10 cellular contexts compared by ENCODE assay signal in genomic region chr19:29831041-29831548, GRCh38. TPM values are rescaled to one million over a fixed set of nuclear protein-coding genes. Genes with fewer than 3 reads are reported as not detected.
DNase-seq lines count a peak whose midpoint lies in the region; ATAC-seq, FAIRE-seq and TF ChIP-seq lines count a peak whose summit lies in the region.
"Had no signal": no experiment of that assay in that cellular context is flagged by ENCODE, and none has a peak within 500 bp of the region (broad histone marks: within the 10 kb centered on the region; RNA-seq: fewer than 3 reads in every experiment).

No MANE protein-coding gene starts in this region.

- BruUV-seq in GM12878 (replicated peaks; lab: Mats Ljungman, UMichigan) (no TSS peak), OCI-LY7 (replicated peaks; lab: Mats Ljungman, UMichigan) (no TSS peak)

- SMC1A ChIA-PET in GM12878 (lab: Charles Lee; ENCODE audit: uncharacterized antibody, unreplicated experiment): no interaction called here

- H3K36me3 ChIP-seq in GM12878 (ENCODE audit: control insufficient read depth in 2 of 2, insufficient read depth in 2 of 2, low read length in 1 of 2) (no peaks in the 10 kb centered on the region), pancreas (no peaks in the 10 kb centered on the region), MM.1S (replicated peaks; ENCODE audit: insufficient read depth, low read length) (no peaks in the 10 kb centered on the region), OCI-LY7 (ENCODE audit: insufficient read depth, low read length) (0 out of 2 replicates have a peak, but pooled peaks cover 3% of the 10 kb centered on the region)
- H3K36me3 ChIP-seq: HAP-1 had no signal

- TF ChIP-seq POLR2A in GM12878 (IDR thresholded peaks at IDR 0.05; ENCODE audit: low read depth, low read length): no peak

- peak; percentile 37 for DNase-seq in GM20000 (ENCODE audit: low spot score)
- DNase-seq in activated CD4-positive, CD25-positive, alpha-beta regulatory T cell treated with anti-CD3 and anti-CD28 coated beads, Interleukin-2, amount 50 U/mL, for 72 hours: peak; percentile 50
- DNase-seq in GM12878 (ENCODE audit: low read depth, low spot score): no peak
- DNase-seq in stimulated activated CD4-positive, alpha-beta T cell treated with anti-CD3 and anti-CD28 coated beads, Interleukin-15, amount 100 ng/mL, for 48 hours (ENCODE audit: low read depth in 2 of 2): peak; percentile 49 to 61
- no peak for DNase-seq in HCEC 1CT
- DNase-seq in pancreas: no peak
- DNase-seq in MM.1S: no peak
- DNase-seq in OCI-LY7 (ENCODE audit: low spot score): no peak
- DNase-seq: substantia nigra had no signal

- 16% methylated on average over 12 of the region's 12 CpGs for WGBS in GM12878 (ENCODE audit: insufficient coverage, insufficient replicate concordance, low lambda C conversion rate, missing lambda C conversion rate)
- WGBS in pancreas, 2 donors: 55% methylated on average over 12 of the region's 12 CpGs

- H3K9me2 ChIP-seq in MM.1S (replicated peaks; ENCODE audit: insufficient read depth, low read length) (no peaks in the 10 kb centered on the region), OCI-LY7 (ENCODE audit: insufficient read depth, low read length) (no peaks in the 10 kb centered on the region)

- no peak for TF ChIP-seq CTCF in GM20000 (IDR thresholded peaks at IDR 0.05; ENCODE audit: extremely low read depth, missing control alignments)
- TF ChIP-seq CTCF in GM12878 (IDR thresholded peaks at IDR 0.05 in 2 of 3, conservative IDR thresholded peaks at IDR 0.05 in 1 of 3; ENCODE audit: control insufficient read depth in 2 of 3, extremely low read depth in 1 of 3, insufficient read depth in 1 of 3, low read depth in 3 of 3, low read length in 3 of 3): no peak
- no peak for TF ChIP-seq CTCF in pancreas (IDR thresholded peaks at IDR 0.05)
- TF ChIP-seq CTCF in MM.1S (IDR thresholded peaks at IDR 0.05; ENCODE audit: low read length): no peak
- no peak for TF ChIP-seq CTCF in OCI-LY7 (conservative IDR thresholded peaks at IDR 0.05; ENCODE audit: low read length)

- H3K79me2 ChIP-seq in GM12878 (ENCODE audit: control insufficient read depth, insufficient read depth, low read length) (no peaks in the 10 kb centered on the region), MM.1S (ENCODE audit: low read length) (no peaks in the 10 kb centered on the region), OCI-LY7 (ENCODE audit: insufficient read depth, low read depth, low read length) (no peaks in the 10 kb centered on the region)

- FAIRE-seq in GM12878 (lab: Jason Lieb, UNC) (peak; percentile 54), pancreas (lab: Jason Lieb, UNC) (no peak)

- CTCF ChIA-PET in GM12878 (lab: Yijun Ruan, JAX): interaction anchor here (1.7 kb wide), 1 partner anchor 12 kb away, joined by 4 read pairs; no protein-coding TSS in a partner anchor
- CTCF ChIA-PET in OCI-LY7 (lab: Charles Lee; ENCODE audit: unreplicated experiment): no interaction called here

- TF ChIP-seq RAD21 in GM12878 (IDR thresholded peaks at IDR 0.05; ENCODE audit: insufficient read depth, low read depth, low read length): no peak

- H3K27ac ChIP-seq in GM12878 (ENCODE audit: control insufficient read depth, insufficient read depth) (no peak overlapping the region), pancreas (no peak overlapping the region), MM.1S (ENCODE audit: low read length) (no peak overlapping the region), OCI-LY7 (ENCODE audit: low read depth, low read length, poor library complexity, severe bottlenecking) (no peak overlapping the region)

- no peak for TF ChIP-seq EP300 in GM12878 (IDR thresholded peaks at IDR 0.05; ENCODE audit: borderline replicate concordance in 1 of 2, control insufficient read depth in 1 of 2, low read depth in 2 of 2, low read length in 2 of 2)

- peaks cover 24% of the 10 kb centered on the region for H3K4me1 ChIP-seq in GM12878 (ENCODE audit: control insufficient read depth, insufficient read depth, low read length)
- no peaks in the 10 kb centered on the region for H3K4me1 ChIP-seq in pancreas
- H3K4me1 ChIP-seq in MM.1S (ENCODE audit: low read length): no peaks in the 10 kb centered on the region
- no peaks in the 10 kb centered on the region for H3K4me1 ChIP-seq in OCI-LY7 (ENCODE audit: insufficient read depth, low read length, poor library complexity, severe bottlenecking)
- H3K4me1 ChIP-seq: HAP-1 had no signal

- in situ Hi-C loops in GM12878 (cut with MboI): no loop called here

- POLR2A ChIA-PET in GM12878 (lab: Charles Lee) (no interaction called here), OCI-LY7 (lab: Charles Lee) (no interaction called here)

- H3K9ac ChIP-seq in GM12878 (ENCODE audit: control insufficient read depth, insufficient read depth, low read length): no peak overlapping the region
- H3K9ac ChIP-seq in MM.1S (ENCODE audit: low read length): no peak overlapping the region

- intact Hi-C loops in GM12878 (cut with micrococcal nuclease; ENCODE audit: unreplicated experiment) (no loop called here), pancreas (cut with DNase I) (no loop called here), OCI-LY7 (cut with micrococcal nuclease; ENCODE audit: unreplicated experiment) (no loop called here)

- H2AFZ ChIP-seq in GM12878 (ENCODE audit: control insufficient read depth, low read depth, low read length): peak overlapping the region; percentile 26; the same call in 1 of the 2 replicates
- H2AFZ ChIP-seq in MM.1S (ENCODE audit: low read length): no peak overlapping the region
- no peak overlapping the region for H2AFZ ChIP-seq in OCI-LY7 (ENCODE audit: low read length)

- no peak overlapping the region for H3K4me2 ChIP-seq in GM12878 (ENCODE audit: control insufficient read depth, insufficient read depth)
- H3K4me2 ChIP-seq in MM.1S (ENCODE audit: low read depth, low read length): no peak overlapping the region
- H3K4me2 ChIP-seq in OCI-LY7 (ENCODE audit: low read length): no peak overlapping the region

- no peaks in the 10 kb centered on the region for H3K9me3 ChIP-seq in GM12878 (replicated peaks; ENCODE audit: control insufficient read depth, insufficient read depth, low read length)
- H3K9me3 ChIP-seq in pancreas: no peaks in the 10 kb centered on the region
- no peaks in the 10 kb centered on the region for H3K9me3 ChIP-seq in MM.1S (replicated peaks; ENCODE audit: insufficient read depth, low read length)
- no peaks in the 10 kb centered on the region for H3K9me3 ChIP-seq in OCI-LY7 (ENCODE audit: low read length)
- H3K9me3 ChIP-seq: HAP-1 had no signal

- ATAC-seq in GM12878 (peak; percentile 67), pancreas (no peak)

- no peaks in the 10 kb centered on the region for H3F3A ChIP-seq in MM.1S (ENCODE audit: insufficient read depth, low read length)

- RAD21 ChIA-PET in GM12878 (lab: Charles Lee; ENCODE audit: unreplicated experiment): no interaction called here

- H3K4me3 ChIP-seq in GM12878 (peak overlapping the region; percentile 17; the same call in 1 of the 2 replicates), pancreas (no peak overlapping the region), MM.1S (ENCODE audit: low read length) (no peak overlapping the region), OCI-LY7 (ENCODE audit: low read depth, low read length, poor library complexity, severe bottlenecking) (no peak overlapping the region)
- H3K4me3 ChIP-seq: HAP-1 had no signal

- no peaks in the 10 kb centered on the region for H4K20me1 ChIP-seq in GM12878 (ENCODE audit: control insufficient read depth, insufficient read depth)
- H4K20me1 ChIP-seq in MM.1S (ENCODE audit: insufficient read depth, low read length): no peaks in the 10 kb centered on the region
- no peaks in the 10 kb centered on the region for H4K20me1 ChIP-seq in OCI-LY7 (ENCODE audit: insufficient read depth, low read length)

- H3K27me3 ChIP-seq in GM12878 (replicated peaks in 1 of 2; ENCODE audit: control insufficient read depth in 2 of 2, insufficient read depth in 2 of 2, low read length in 1 of 2): no peaks in the 10 kb centered on the region
- no peaks in the 10 kb centered on the region for H3K27me3 ChIP-seq in pancreas
- 0 out of 2 replicates have a peak, but pooled peaks cover 3% of the 10 kb centered on the region for H3K27me3 ChIP-seq in MM.1S (replicated peaks; ENCODE audit: insufficient read depth, low read length)

TF ChIP-seq in GM12878, 131 proteins besides CTCF, POLR2A, EP300 and RAD21 (continues in another document):
- TF ChIP-seq ZSCAN29 (IDR thresholded peaks at IDR 0.05) (no peak), IKZF1 (conservative IDR thresholded peaks at IDR 0.05) (no peak)

RNA-seq across cellular contexts. Expression of gene CCNE1, which starts 19.3 kb away (rescaled TPM):
- total RNA-seq in GM12878 (2013; cell fraction: nucleolus; rRNA removed): 4.8 and 8.6 TPM in 2 replicates
- total RNA-seq in GM12878 (2014; rRNA removed) (42.2 and 43.7 TPM in 2 replicates), GM12878 (2014; rRNA removed; fragmentation: Illumina TruSeq; extraction: Trizol) (31.8 and 33.4 TPM in 2 replicates), GM12878 (2021) (35.7 and 41.9 TPM in 2 replicates), pancreas (under 1 TPM; 0.23 to 0.92 (median 0.65) TPM), OCI-LY7 (2022) (34.0 and 36.1 TPM in 2 replicates)
- polyA plus RNA-seq in GM12878 (2011; ENCODE audit: low read depth): 9.7 TPM
- polyA plus RNA-seq in GM12878 (2011; rRNA removed) (19.4 and 22.7 TPM in 2 replicates), GM12878 (2014; fragmentation: Illumina TruSeq; extraction: Trizol) (43.1 TPM in 2 replicates), GM12878 (2014; fragmentation: Nextera tagmentation; extraction: Ambion mirVana) (10 to 100 TPM in 1 of 2 experiments, 1 to 10 TPM in 1; 9.3 to 17.0 TPM), GM12878 (2014; rRNA removed) (44.2 and 46.0 TPM in 2 replicates), GM12878 (2016; fragmentation: Nextera tagmentation; extraction: Ambion mirVana) (10 to 100 TPM in 1 of 2 experiments, 1 to 10 TPM in 1; 6.3 to 39.7 TPM), pancreas (1 to 10 TPM; 1.2 to 1.9 TPM)
- 16.2 and 16.7 TPM in 2 replicates for polyA plus RNA-seq in GM12878 (2011; cell fraction: cytosol; rRNA removed)
- 29.6 and 35.5 TPM in 2 replicates for polyA plus RNA-seq in GM12878 (2011; cell fraction: nucleus; rRNA removed)
- 12.5 and 14.4 TPM in 2 replicates for polyA plus RNA-seq in GM12878 (2012)
- 9.9 and 15.7 TPM in 2 replicates for polyA minus RNA-seq in GM12878 (2011; rRNA and poly(A)+ RNA removed)
- 3.9 and 9.9 TPM in 2 replicates for polyA minus RNA-seq in GM12878 (2011; cell fraction: cytosol; rRNA and poly(A)+ RNA removed)
- polyA minus RNA-seq in GM12878 (2011; cell fraction: nucleus; rRNA and poly(A)+ RNA removed): 9.6 and 22.5 TPM in 2 replicates
- 13.4 and 23.2 TPM in 2 replicates for total RNA-seq in OCI-LY7 (2014; rRNA removed; shearing (Covaris generic))

Comparison
In these comparisons a context has a peak if more than half of its experiments do, and no peak if none do; other contexts are left out.
1. DNase-seq: peak in GM20000 (single experiment), activated CD4-positive, CD25-positive, alpha-beta regulatory T cell treated with anti-CD3 and anti-CD28 coated beads, Interleukin-2, amount 50 U/mL, for 72 hours (single experiment) and stimulated activated CD4-positive, alpha-beta T cell treated with anti-CD3 and anti-CD28 coated beads, Interleukin-15, amount 100 ng/mL, for 48 hours (2 of 2); none in GM12878 (single experiment), HCEC 1CT (single experiment), pancreas (0 of 6), MM.1S (single experiment) and OCI-LY7 (single experiment).